In genomic region chr19:56504581-56504980, GRCh38 we compare ENCODE assay signal across 36 cellular contexts. TPM values are rescaled to one million over a fixed set of nuclear protein-coding genes. Genes with fewer than 3 reads are reported as not detected.
DNase-seq lines count a peak whose midpoint lies in the region; ATAC-seq and TF ChIP-seq lines count a peak whose summit lies in the region.
"Had no signal": no experiment of that assay in that cellular context is flagged by ENCODE, and none has a peak within 500 bp of the region (broad histone marks: within the 10 kb centered on the region; RNA-seq: fewer than 3 reads in every experiment).

No MANE protein-coding gene starts in this region.

- no peak for TF ChIP-seq CTCF in cardiac fibroblast (IDR thresholded peaks at IDR 0.05; ENCODE audit: low read depth, low read length)
- no peak for TF ChIP-seq CTCF in Peyer's patch (IDR thresholded peaks at IDR 0.05)

- H3K27ac ChIP-seq in Peyer's patch, result no peak overlapping the region
- H3K27ac ChIP-seq: 22Rv1, C4-2B, coronary artery, gastrocnemius medialis, PC-9, sigmoid colon had no signal

- no peak for ATAC-seq in GM19035 (IDR thresholded peaks at IDR 0.05; ENCODE audit: unreplicated experiment)
- ATAC-seq: gastrocnemius medialis; K562; left colon; mucosa of descending colon; natural killer cell; stimulated activated effector memory CD8-positive, alpha-beta T cell treated with anti-CD3 and anti-CD28 coated beads, Interleukin-12 subunit alpha, Interleukin-12 subunit beta, amount 100 ng/mL, for 72 hours had no signal

- H3K4me3 ChIP-seq in cardiac fibroblast (replicated peaks in 1 of 2; ENCODE audit: low read depth in 2 of 2, low read length in 2 of 2), result no peak overlapping the region
- H3K4me3 ChIP-seq in Peyer's patch, result no peak overlapping the region
- H3K4me3 ChIP-seq: coronary artery, gastrocnemius medialis, K562, mucosa of descending colon, PC-9, sigmoid colon had no signal

- peaks cover 0 to 11% (median 3%) of the 10 kb centered on the region in 4 donors for H3K9me3 ChIP-seq in Peyer's patch

- no peak for TF ChIP-seq POLR2A in Peyer's patch (IDR thresholded peaks at IDR 0.05)

- H3K36me3 ChIP-seq in Peyer's patch, result no peaks in the 10 kb centered on the region
- H3K36me3 ChIP-seq: gastrocnemius medialis, sigmoid colon had no signal

- H3K27me3 ChIP-seq in Peyer's patch, result no peaks in the 10 kb centered on the region
- H3K27me3 ChIP-seq: gastrocnemius medialis, sigmoid colon had no signal

- DNase-seq in A172 (ENCODE audit: low spot score) (peak; percentile 53), M059J (ENCODE audit: low read depth) (peak; percentile 70), cardiac fibroblast (ENCODE audit: low read depth in 2 of 2) (peak; percentile 31 to 53), hepatic stellate cell (ENCODE audit: low spot score) (peak; percentile 8), Peyer's patch (no peak), LoVo (ENCODE audit: low spot score) (no peak), GDM1 (lab: John Stamatoyannopoulos, UW) (no peak)
- DNase-seq: activated CD4-positive, alpha-beta memory T cell treated with anti-CD3 and anti-CD28 coated beads, Interleukin-2, amount 10 ng/mL, durations not matched to agents 7 days and 5 days; activated CD4-positive, alpha-beta T cell treated with anti-CD3 and anti-CD28 coated beads for 1 hour; activated CD8-positive, alpha-beta memory T cell treated with anti-CD3 and anti-CD28 coated beads, Interleukin-2, amount 50 U/mL, for 48 hours; activated naive CD4-positive, alpha-beta T cell treated with anti-CD3 and anti-CD28 coated beads, Interleukin-2, amount 10 ng/mL, durations not matched to agents 7 days and 5 days; amygdala; Caco-2; DMS53; effector memory CD4-positive, alpha-beta T cell; gastrocnemius medialis; hypothalamus; left colon; mucosa of descending colon; natural killer cell; NCI-H1436; NCI-H2081; NCI-H2227 treated with DMSO at 0.1 percent for 48 hours; NCI-H69; PC-9; SHP77 treated with DMSO at 0.1 percent for 48 hours; sigmoid colon; stimulated activated CD4-positive, alpha-beta T cell treated with anti-CD3 and anti-CD28 coated beads, Interleukin-15, amount 100 ng/mL, for 24 hours; trophoblast cell had no signal

- H3K4me1 ChIP-seq in Peyer's patch, result peaks cover 0 to 7% (median 0%) of the 10 kb centered on the region in 4 donors
- H3K4me1 ChIP-seq: Caco-2 had no signal

RNA-seq across cellular contexts. Expression of gene ZNF471, which starts 3.1 kb away (rescaled TPM):
- total RNA-seq in A172 (2014; rRNA removed; shearing (Covaris generic)), result 2.8 TPM in 2 replicates
- 1.5 and 1.6 TPM in 2 replicates for total RNA-seq in M059J (2014; rRNA removed; shearing (Covaris generic))
- total RNA-seq in Peyer's patch, result 1 to 10 TPM; 1.1 to 7.4 (median 2.1) TPM
- total RNA-seq: Caco-2, HT1080, K562 had no signal

RNA-seq across cellular contexts. Expression of gene ZNF667, which starts 27.4 kb away (rescaled TPM):
- 4.4 and 5.5 TPM in 2 replicates for total RNA-seq in A172 (2014; rRNA removed; shearing (Covaris generic))
- total RNA-seq in M059J (2014; rRNA removed; shearing (Covaris generic)), result 4.5 and 9.9 TPM in 2 replicates
- under 1 TPM in 2 of 4 donors, not detected in 2; 0.54 to 0.95 TPM for total RNA-seq in Peyer's patch
- total RNA-seq: activated CD4-positive, alpha-beta memory T cell treated with anti-CD3 and anti-CD28 coated beads, Interleukin-2, amount 10 ng/mL, durations not matched to agents 7 days and 5 days; Caco-2; K562; PC-9 had no signal

RNA-seq across cellular contexts. Expression of gene ZFP28, which starts 34.2 kb away (rescaled TPM):
- 9.9 and 13.5 TPM in 2 replicates for total RNA-seq in A172 (2014; rRNA removed; shearing (Covaris generic))
- total RNA-seq in M059J (2014; rRNA removed; shearing (Covaris generic)), result 4.2 and 5.6 TPM in 2 replicates
- 10 to 100 TPM in 1 of 4 donors, 1 to 10 TPM in 3; 3.9 to 28.9 (median 8.1) TPM for total RNA-seq in Peyer's patch
- total RNA-seq: Caco-2, K562 had no signal

Comparison
In these comparisons a context has a peak if more than half of its experiments do, and no peak if none do; other contexts are left out.
1. DNase-seq: peak in A172 (single experiment), M059J (single experiment), cardiac fibroblast (2 of 2) and hepatic stellate cell (single experiment); none in Peyer's patch (0 of 3), LoVo (single experiment) and GDM1 (single experiment).